In genomic region chr17:80458016-80458415, GRCh38 we compare ENCODE assay signal across 1 cellular context.
TF ChIP-seq lines count a peak whose summit lies in the region.

No MANE protein-coding gene starts in this region.

TF ChIP-seq in HCT116, 20 proteins besides CTCF, POLR2A, EP300 and RAD21 (continued from another document):
- TF ChIP-seq ZFX (IDR thresholded peaks at IDR 0.05), result no peak
